8 cellular contexts compared by ENCODE assay signal in genomic region chr4:155796031-155796430, GRCh38. TPM values are rescaled to one million over a fixed set of nuclear protein-coding genes. Genes with fewer than 3 reads are reported as not detected.
DNase-seq lines count a peak whose midpoint lies in the region; ATAC-seq and TF ChIP-seq lines count a peak whose summit lies in the region.

No MANE protein-coding gene starts in this region.

- peaks cover 6% of the 10 kb centered on the region for H3K36me3 Mint-ChIP-seq in chondrocyte (ENCODE audit: low read depth)
- H3K36me3 Mint-ChIP-seq in activated CD4-positive, alpha-beta memory T cell treated with anti-CD3 and anti-CD28 coated beads, Interleukin-2, amount 10 ng/mL, durations not matched to agents 7 days and 5 days (ENCODE audit: low read depth) = no peaks in the 10 kb centered on the region
- no peaks in the 10 kb centered on the region for H3K36me3 Mint-ChIP-seq in activated T-cell treated with anti-CD3 and anti-CD28 coated beads, Interleukin-2, amount 50 U/mL, for 24 hours (ENCODE audit: low read depth)

- H3K9me3 ChIP-seq in upper lobe of right lung = no peaks in the 10 kb centered on the region

- peak; percentile 94 for ATAC-seq in GM19395 (IDR thresholded peaks at IDR 0.05; ENCODE audit: unreplicated experiment)
- ATAC-seq in HG03558 (IDR thresholded peaks at IDR 0.05; ENCODE audit: extremely low read depth, unreplicated experiment) = peak; percentile 67
- ATAC-seq in upper lobe of right lung = peak; percentile 20

- CTCF ChIA-PET in BJ (lab: Yijun Ruan, JAX) = interaction anchor here (0.8 to 1.8 kb wide), 9 partner anchors 8 to 327 kb away, joined by 3 to 16 read pairs (median 3); partner anchors contain the start of genes CTSO and GUCY1B1
- CTCF ChIA-PET in activated CD4-positive, alpha-beta memory T cell treated with anti-CD3 and anti-CD28 coated beads, Interleukin-2, amount 10 ng/mL, durations not matched to agents 7 days and 5 days (lab: Charles Lee) = interaction anchor here (1.4 kb wide), 1 partner anchor 9 kb away, joined by 4 read pairs; no protein-coding TSS in a partner anchor

- no peaks in the 10 kb centered on the region for H3K4me1 ChIP-seq in upper lobe of right lung

- TF ChIP-seq CTCF in BJ (IDR thresholded peaks at IDR 0.05; ENCODE audit: insufficient read depth, low read depth, low read length) (peak; percentile 50), chondrocyte (IDR thresholded peaks at IDR 0.05) (peak; percentile 65), upper lobe of right lung (IDR thresholded peaks at IDR 0.05) (peak; percentile 25)

- no peak overlapping the region for H3K4me3 Mint-ChIP-seq in chondrocyte (ENCODE audit: unreplicated experiment)
- no peak overlapping the region for H3K4me3 Mint-ChIP-seq in activated CD4-positive, alpha-beta memory T cell treated with anti-CD3 and anti-CD28 coated beads, Interleukin-2, amount 10 ng/mL, durations not matched to agents 7 days and 5 days
- no peak overlapping the region for H3K4me3 Mint-ChIP-seq in activated T-cell treated with anti-CD3 and anti-CD28 coated beads, Interleukin-2, amount 50 U/mL, for 24 hours

- H3K9me3 Mint-ChIP-seq in chondrocyte (ENCODE audit: low read depth) = no peaks in the 10 kb centered on the region
- no peaks in the 10 kb centered on the region for H3K9me3 Mint-ChIP-seq in activated CD4-positive, alpha-beta memory T cell treated with anti-CD3 and anti-CD28 coated beads, Interleukin-2, amount 10 ng/mL, durations not matched to agents 7 days and 5 days
- no peaks in the 10 kb centered on the region for H3K9me3 Mint-ChIP-seq in activated T-cell treated with anti-CD3 and anti-CD28 coated beads, Interleukin-2, amount 50 U/mL, for 24 hours

- intact Hi-C loops in upper lobe of right lung (cut with DNase I) = no loop called here

- H3K4me3 ChIP-seq in BJ (ENCODE audit: low read depth, low read length) (no peak overlapping the region), upper lobe of right lung (no peak overlapping the region)

- no peaks in the 10 kb centered on the region for H3K36me3 ChIP-seq in BJ (ENCODE audit: control insufficient read depth, insufficient read depth, low read length)
- peaks cover 28% of the 10 kb centered on the region for H3K36me3 ChIP-seq in upper lobe of right lung

- no peak overlapping the region for H3K27ac ChIP-seq in upper lobe of right lung

- DNase-seq in BJ (ENCODE audit: low read depth) (no peak), chondrocyte (ENCODE audit: low spot score) (no peak), upper lobe of right lung (no peak), NCI-H1048 (lab: John Stamatoyannopoulos, UW) (no peak)
- DNase-seq in activated CD4-positive, alpha-beta memory T cell treated with anti-CD3 and anti-CD28 coated beads, Interleukin-2, amount 10 ng/mL, durations not matched to agents 7 days and 5 days = no peak
- DNase-seq in activated T-cell treated with anti-CD3 and anti-CD28 coated beads, Interleukin-2, amount 50 U/mL, for 24 hours = no peak

- peaks cover 16% of the 10 kb centered on the region for H3K4me1 Mint-ChIP-seq in chondrocyte (ENCODE audit: low read depth)
- H3K4me1 Mint-ChIP-seq in activated CD4-positive, alpha-beta memory T cell treated with anti-CD3 and anti-CD28 coated beads, Interleukin-2, amount 10 ng/mL, durations not matched to agents 7 days and 5 days = no peaks in the 10 kb centered on the region
- peaks cover 7% of the 10 kb centered on the region for H3K4me1 Mint-ChIP-seq in activated T-cell treated with anti-CD3 and anti-CD28 coated beads, Interleukin-2, amount 50 U/mL, for 24 hours (ENCODE audit: low read depth)

- no peaks in the 10 kb centered on the region for H3K27me3 Mint-ChIP-seq in chondrocyte (ENCODE audit: low read depth)
- peaks cover 2% of the 10 kb centered on the region for H3K27me3 Mint-ChIP-seq in activated CD4-positive, alpha-beta memory T cell treated with anti-CD3 and anti-CD28 coated beads, Interleukin-2, amount 10 ng/mL, durations not matched to agents 7 days and 5 days
- peaks cover 5% of the 10 kb centered on the region for H3K27me3 Mint-ChIP-seq in activated T-cell treated with anti-CD3 and anti-CD28 coated beads, Interleukin-2, amount 50 U/mL, for 24 hours

- POLR2A ChIA-PET in BJ (lab: Charles Lee) = no interaction called here
- POLR2A ChIA-PET in activated CD4-positive, alpha-beta memory T cell treated with anti-CD3 and anti-CD28 coated beads, Interleukin-2, amount 10 ng/mL, durations not matched to agents 7 days and 5 days (lab: Charles Lee) = no interaction called here

- no peaks in the 10 kb centered on the region for H3K27me3 ChIP-seq in BJ (ENCODE audit: control insufficient read depth, insufficient read depth, low read length)
- no peaks in the 10 kb centered on the region for H3K27me3 ChIP-seq in upper lobe of right lung

- no peak overlapping the region for H3K27ac Mint-ChIP-seq in chondrocyte (ENCODE audit: unreplicated experiment)
- H3K27ac Mint-ChIP-seq in activated CD4-positive, alpha-beta memory T cell treated with anti-CD3 and anti-CD28 coated beads, Interleukin-2, amount 10 ng/mL, durations not matched to agents 7 days and 5 days = no peak overlapping the region
- no peak overlapping the region for H3K27ac Mint-ChIP-seq in activated T-cell treated with anti-CD3 and anti-CD28 coated beads, Interleukin-2, amount 50 U/mL, for 24 hours

RNA-seq across cellular contexts. Expression of gene GUCY1B1, which starts 37.2 kb away (rescaled TPM):
- 2.2 TPM in 2 replicates for polyA plus RNA-seq in BJ (2011; rRNA removed)
- polyA minus RNA-seq in BJ (2011; rRNA and poly(A)+ RNA removed) = 1.4 and 1.6 TPM in 2 replicates
- total RNA-seq in chondrocyte (13.7 to 21.5 TPM (median 20.5 TPM) in 3 replicates), upper lobe of right lung (21.9 TPM)
- under 1 TPM in 1 of 2 experiments, not detected in 1; 0.10 TPM for total RNA-seq in activated CD4-positive, alpha-beta memory T cell treated with anti-CD3 and anti-CD28 coated beads, Interleukin-2, amount 10 ng/mL, durations not matched to agents 7 days and 5 days

Comparison
In these comparisons a context has a peak if more than half of its experiments do, and no peak if none do; other contexts are left out.
1. ATAC-seq: peak in every context shown above with its lines; median percentile 94 in GM19395; 67 in HG03558; 20 in upper lobe of right lung.
2. RNA of gene GUCY1B1, which starts 37.2 kb away (total RNA-seq): 21.9 TPM in upper lobe of right lung (single experiment) and 13.7 to 21.5 TPM in chondrocyte; 0.10 TPM in activated CD4-positive, alpha-beta memory T cell treated with anti-CD3 and anti-CD28 coated beads, Interleukin-2, amount 10 ng/mL, durations not matched to agents 7 days and 5 days; every median in the first group is over 10 times any median in the second.
3. Peak in every context shown above with its lines, with median percentiles within 50 percentile points of each other: CTCF ChIP-seq.